ENCODE assay signal across 29 cellular contexts in genomic region chr3:25306741-25307140, GRCh38.
"Had no signal": no experiment of that assay in that cellular context is flagged by ENCODE, and none has a peak within 500 bp of the region (broad histone marks: within the 10 kb centered on the region; RNA-seq: fewer than 3 reads in every experiment).

No MANE protein-coding gene starts in this region.

- H3K4me3 Mint-ChIP-seq: activated CD4-positive, alpha-beta memory T cell treated with anti-CD3 and anti-CD28 coated beads, Interleukin-2, amount 10 ng/mL, durations not matched to agents 7 days and 5 days; activated CD4-positive, alpha-beta T cell treated with anti-CD3 and anti-CD28 coated beads, Interleukin-2, amount 10 ng/mL, durations not matched to agents 7 days and 5 days; activated naive CD4-positive, alpha-beta T cell treated with anti-CD3 and anti-CD28 coated beads, Interleukin-2, amount 10 ng/mL, durations not matched to agents 7 days and 5 days; activated naive CD8-positive, alpha-beta T cell treated with anti-CD3 and anti-CD28 coated beads, Interleukin-2, amount 10 ng/mL, durations not matched to agents 7 days and 5 days; activated T-cell treated with anti-CD3 and anti-CD28 coated beads, Interleukin-2, amount 50 U/mL, for 24 hours; activated T-cell treated with anti-CD3 and anti-CD28 coated beads, Interleukin-2, amount 50 U/mL, for 72 hours; brain; central memory CD8-positive, alpha-beta T cell; dendritic cell treated with granulocyte-macrophage colony-stimulating factor and Interleukin-4, amounts not matched to agents 40 ng/mL and 50 ng/mL, for 4 days; endodermal cell; WTC11 had no signal

- H3K36me3 ChIP-seq: ascending aorta, breast epithelium, esophagus squamous epithelium had no signal

- H3K27me3 Mint-ChIP-seq: activated CD4-positive, alpha-beta memory T cell treated with anti-CD3 and anti-CD28 coated beads, Interleukin-2, amount 10 ng/mL, durations not matched to agents 7 days and 5 days; activated CD4-positive, alpha-beta T cell treated with anti-CD3 and anti-CD28 coated beads, Interleukin-2, amount 10 ng/mL, durations not matched to agents 7 days and 5 days; activated naive CD4-positive, alpha-beta T cell treated with anti-CD3 and anti-CD28 coated beads, Interleukin-2, amount 10 ng/mL, durations not matched to agents 7 days and 5 days; activated naive CD8-positive, alpha-beta T cell treated with anti-CD3 and anti-CD28 coated beads, Interleukin-2, amount 10 ng/mL, durations not matched to agents 7 days and 5 days; activated T-cell treated with anti-CD3 and anti-CD28 coated beads, Interleukin-2, amount 50 U/mL, for 24 hours; central memory CD8-positive, alpha-beta T cell; dendritic cell treated with granulocyte-macrophage colony-stimulating factor and Interleukin-4, amounts not matched to agents 40 ng/mL and 50 ng/mL, for 4 days had no signal

- H3K27ac ChIP-seq: ascending aorta, breast epithelium, coronary artery, dorsolateral prefrontal cortex, esophagus squamous epithelium, VCaP had no signal

- DNase-seq: activated CD4-positive, alpha-beta memory T cell treated with anti-CD3 and anti-CD28 coated beads, Interleukin-2, amount 10 ng/mL, durations not matched to agents 7 days and 5 days; activated CD4-positive, alpha-beta T cell treated with anti-CD3 and anti-CD28 coated beads for 1 hour; activated CD4-positive, alpha-beta T cell treated with anti-CD3 and anti-CD28 coated beads for 4 hours; activated CD4-positive, alpha-beta T cell treated with anti-CD3 and anti-CD28 coated beads, Interleukin-2, amount 10 ng/mL, durations not matched to agents 7 days and 5 days; activated CD4-positive, alpha-beta T cell treated with anti-CD3 and anti-CD28 coated beads, Interleukin-2, amount 50 U/mL, for 4 hours; activated CD8-positive, alpha-beta memory T cell treated with anti-CD3 and anti-CD28 coated beads, Interleukin-2, amount 50 U/mL, for 48 hours; activated gamma-delta T cell; activated naive CD4-positive, alpha-beta T cell; activated naive CD4-positive, alpha-beta T cell treated with anti-CD3 and anti-CD28 coated beads, Interleukin-2, amount 10 ng/mL, durations not matched to agents 7 days and 5 days; activated naive CD8-positive, alpha-beta T cell treated with anti-CD3 and anti-CD28 coated beads, Interleukin-2, amount 10 ng/mL, durations not matched to agents 7 days and 5 days; activated T-cell treated with anti-CD3 and anti-CD28 coated beads for 4 hours; activated T-cell treated with anti-CD3 and anti-CD28 coated beads, Interleukin-2, amount 50 U/mL, for 24 hours; activated T-cell treated with anti-CD3 and anti-CD28 coated beads, Interleukin-2, amount 50 U/mL, for 72 hours; dorsolateral prefrontal cortex; effector memory CD4-positive, alpha-beta T cell; endodermal cell; erythroblast; esophagus squamous epithelium; foreskin melanocyte; T-helper 2 cell had no signal

- H3K9me3 Mint-ChIP-seq: activated T-cell treated with anti-CD3 and anti-CD28 coated beads, Interleukin-2, amount 50 U/mL, for 72 hours; brain; endodermal cell had no signal

- H3K36me3 Mint-ChIP-seq: activated naive CD4-positive, alpha-beta T cell treated with anti-CD3 and anti-CD28 coated beads, Interleukin-2, amount 10 ng/mL, durations not matched to agents 7 days and 5 days; activated naive CD4-positive, alpha-beta T cell treated with anti-CD3 and anti-CD28 coated beads, Interleukin-2, amount 50 U/mL, for 72 hours; activated naive CD8-positive, alpha-beta T cell treated with anti-CD3 and anti-CD28 coated beads, Interleukin-2, amount 10 ng/mL, durations not matched to agents 7 days and 5 days; brain; WTC11 had no signal

- H3K9me3 ChIP-seq: ascending aorta, breast epithelium, esophagus squamous epithelium had no signal

- H3K4me1 ChIP-seq: ascending aorta, breast epithelium had no signal

- H3K4me1 Mint-ChIP-seq: activated CD4-positive, alpha-beta memory T cell treated with anti-CD3 and anti-CD28 coated beads, Interleukin-2, amount 10 ng/mL, durations not matched to agents 7 days and 5 days; activated CD4-positive, alpha-beta T cell treated with anti-CD3 and anti-CD28 coated beads, Interleukin-2, amount 10 ng/mL, durations not matched to agents 7 days and 5 days; activated naive CD4-positive, alpha-beta T cell treated with anti-CD3 and anti-CD28 coated beads, Interleukin-2, amount 10 ng/mL, durations not matched to agents 7 days and 5 days; activated naive CD8-positive, alpha-beta T cell treated with anti-CD3 and anti-CD28 coated beads, Interleukin-2, amount 10 ng/mL, durations not matched to agents 7 days and 5 days; central memory CD8-positive, alpha-beta T cell had no signal

- H3K4me3 ChIP-seq: ascending aorta, breast epithelium, coronary artery, dorsolateral prefrontal cortex, esophagus squamous epithelium had no signal

- H3K27me3 ChIP-seq: ascending aorta, breast epithelium, dorsolateral prefrontal cortex, esophagus squamous epithelium had no signal

- ATAC-seq: activated naive CD4-positive, alpha-beta T cell treated with anti-CD3 and anti-CD28 coated beads, Interleukin-2, amount 50 U/mL, for 72 hours; activated T-cell treated with anti-CD3 and anti-CD28 coated beads, Interleukin-2, amount 50 U/mL, for 72 hours; WTC11 had no signal

- H3K27ac Mint-ChIP-seq: activated CD4-positive, alpha-beta memory T cell treated with anti-CD3 and anti-CD28 coated beads, Interleukin-2, amount 10 ng/mL, durations not matched to agents 7 days and 5 days; activated CD4-positive, alpha-beta T cell treated with anti-CD3 and anti-CD28 coated beads, Interleukin-2, amount 10 ng/mL, durations not matched to agents 7 days and 5 days; activated naive CD4-positive, alpha-beta T cell treated with anti-CD3 and anti-CD28 coated beads, Interleukin-2, amount 10 ng/mL, durations not matched to agents 7 days and 5 days; activated naive CD8-positive, alpha-beta T cell treated with anti-CD3 and anti-CD28 coated beads, Interleukin-2, amount 10 ng/mL, durations not matched to agents 7 days and 5 days; activated T-cell treated with anti-CD3 and anti-CD28 coated beads, Interleukin-2, amount 50 U/mL, for 24 hours; activated T-cell treated with anti-CD3 and anti-CD28 coated beads, Interleukin-2, amount 50 U/mL, for 72 hours; brain; dendritic cell treated with granulocyte-macrophage colony-stimulating factor and Interleukin-4, amounts not matched to agents 40 ng/mL and 50 ng/mL, for 4 days; endodermal cell; WTC11 had no signal
